ENCODE assay signal across 6 cellular contexts in the genomic region with DNA sequence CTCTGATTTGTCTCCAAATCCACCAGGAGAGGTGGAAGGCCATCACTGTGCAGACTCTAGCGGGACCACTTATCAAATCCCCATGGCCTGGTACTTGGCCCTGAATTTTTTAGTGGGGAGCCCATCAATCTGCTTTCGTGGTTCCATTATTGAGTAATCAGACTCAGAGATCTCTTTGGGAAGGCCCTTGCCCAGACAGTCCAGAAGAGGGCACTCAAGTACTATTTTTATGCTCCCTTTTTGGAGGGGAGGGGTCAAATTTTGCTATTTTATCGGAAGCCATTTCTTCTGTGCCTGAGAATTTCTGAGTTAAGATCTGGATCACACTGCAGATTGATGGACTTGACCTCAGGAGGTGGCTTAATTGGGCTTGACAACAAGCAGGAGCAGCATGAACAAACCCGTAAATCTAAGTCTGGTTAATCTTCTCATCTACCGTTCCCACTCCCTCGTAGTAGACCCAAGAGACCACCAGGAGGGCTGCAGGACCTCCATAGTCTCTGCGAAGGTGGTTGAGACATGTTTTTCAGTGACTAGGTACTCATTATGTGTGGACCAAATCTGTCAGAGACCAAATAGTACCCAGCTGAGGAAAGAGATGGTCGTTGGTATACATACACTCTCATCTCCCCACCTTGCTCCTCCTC. TPM values are rescaled to one million over a fixed set of nuclear protein-coding genes. Genes with fewer than 3 reads are reported as not detected.
"Had no signal": no experiment of that assay in that cellular context is flagged by ENCODE, and none has a peak within 500 bp of the region (broad histone marks: within the 10 kb centered on the region; RNA-seq: fewer than 3 reads in every experiment).

No MANE protein-coding gene starts in this region.

RNA-seq across cellular contexts. Expression of a gene that starts 38.3 kb away (rescaled TPM):
- total RNA-seq: activated B cell treated with CpG ODN at 0.5 μM for 24 hours; activated CD4-positive, alpha-beta memory T cell treated with anti-CD3 and anti-CD28 coated beads for 36 hours; activated CD4-positive, alpha-beta T cell treated with anti-CD3 and anti-CD28 coated beads, Interleukin-2, amount 10 ng/mL, durations not matched to agents 7 days and 5 days; activated naive CD4-positive, alpha-beta T cell treated with anti-CD3 and anti-CD28 coated beads, Interleukin-2, amount 50 U/mL, for 72 hours; ascending aorta; SJSA1 had no signal
